ENCODE assay signal across 15 cellular contexts in genomic region chr13:52711277-52711676, GRCh38. TPM values are rescaled to one million over a fixed set of nuclear protein-coding genes. Genes with fewer than 3 reads are reported as not detected.
"Had no signal": no experiment of that assay in that cellular context is flagged by ENCODE, and none has a peak within 500 bp of the region (broad histone marks: within the 10 kb centered on the region; RNA-seq: fewer than 3 reads in every experiment).

No MANE protein-coding gene starts in this region.

- H3K4me3 ChIP-seq: colonic mucosa had no signal

- H3K9me3 ChIP-seq: colonic mucosa had no signal

- H3K9me3 Mint-ChIP-seq: activated naive CD8-positive, alpha-beta T cell treated with anti-CD3 and anti-CD28 coated beads, Interleukin-2, amount 10 ng/mL, durations not matched to agents 7 days and 5 days; stimulated activated memory B cell treated with anti-CD40 and anti-IgM and Interleukin-4, amounts not matched to agents 10 μg/mL and 1 μg/mL and 100 μg/mL, for 72 hours had no signal

- H3K36me3 ChIP-seq: colonic mucosa had no signal

- H3K27me3 Mint-ChIP-seq: brain; stimulated activated memory B cell treated with anti-CD40 and anti-IgM and Interleukin-4, amounts not matched to agents 10 μg/mL and 1 μg/mL and 100 μg/mL, for 72 hours had no signal

- H3K27me3 ChIP-seq: colonic mucosa had no signal

- H3K27ac ChIP-seq: colonic mucosa had no signal

- H3K27ac Mint-ChIP-seq: activated naive CD8-positive, alpha-beta T cell treated with anti-CD3 and anti-CD28 coated beads, Interleukin-2, amount 10 ng/mL, durations not matched to agents 7 days and 5 days; naive thymus-derived CD4-positive, alpha-beta T cell; stimulated activated memory B cell treated with anti-CD40 and anti-IgM and Interleukin-4, amounts not matched to agents 10 μg/mL and 1 μg/mL and 100 μg/mL, for 72 hours had no signal

- DNase-seq: activated CD4-positive, CD25-positive, alpha-beta regulatory T cell treated with anti-CD3 and anti-CD28 coated beads, Interleukin-2, amount 50 U/mL, for 72 hours; activated naive CD4-positive, alpha-beta T cell; activated naive CD8-positive, alpha-beta T cell treated with anti-CD3 and anti-CD28 coated beads, Interleukin-2, amount 10 ng/mL, durations not matched to agents 7 days and 5 days; central memory CD4-positive, alpha-beta T cell; colonic mucosa; foreskin melanocyte; naive thymus-derived CD4-positive, alpha-beta T cell; stimulated activated CD4-positive, alpha-beta T cell treated with anti-CD3 and anti-CD28 coated beads, Interleukin-2, amount 100 ng/mL, for 48 hours had no signal

- H3K36me3 Mint-ChIP-seq: activated naive CD8-positive, alpha-beta T cell treated with anti-CD3 and anti-CD28 coated beads, Interleukin-2, amount 10 ng/mL, durations not matched to agents 7 days and 5 days; naive thymus-derived CD4-positive, alpha-beta T cell; stimulated activated memory B cell treated with anti-CD40 and anti-IgM and Interleukin-4, amounts not matched to agents 10 μg/mL and 1 μg/mL and 100 μg/mL, for 72 hours had no signal

- H3K4me3 Mint-ChIP-seq: activated naive CD8-positive, alpha-beta T cell treated with anti-CD3 and anti-CD28 coated beads, Interleukin-2, amount 10 ng/mL, durations not matched to agents 7 days and 5 days; brain; naive thymus-derived CD4-positive, alpha-beta T cell; stimulated activated memory B cell treated with anti-CD40 and anti-IgM and Interleukin-4, amounts not matched to agents 10 μg/mL and 1 μg/mL and 100 μg/mL, for 72 hours had no signal

- ATAC-seq: naive thymus-derived CD4-positive, alpha-beta T cell; stimulated activated memory B cell treated with anti-CD40 and anti-IgM and Interleukin-4, amounts not matched to agents 10 μg/mL and 1 μg/mL and 100 μg/mL, for 72 hours had no signal

- FAIRE-seq: endothelial cell of umbilical vein had no signal

- H3K4me1 ChIP-seq: colonic mucosa had no signal

- H3K4me1 Mint-ChIP-seq: activated naive CD8-positive, alpha-beta T cell treated with anti-CD3 and anti-CD28 coated beads, Interleukin-2, amount 10 ng/mL, durations not matched to agents 7 days and 5 days; stimulated activated memory B cell treated with anti-CD40 and anti-IgM and Interleukin-4, amounts not matched to agents 10 μg/mL and 1 μg/mL and 100 μg/mL, for 72 hours had no signal

RNA-seq across cellular contexts. Expression of gene CNMD, which starts 28.3 kb away (rescaled TPM):
- total RNA-seq: activated CD8-positive, alpha-beta memory T cell treated with anti-CD3 and anti-CD28 coated beads for 36 hours; activated naive CD8-positive, alpha-beta T cell treated with anti-CD3 and anti-CD28 coated beads, Interleukin-2, amount 10 ng/mL, durations not matched to agents 7 days and 5 days; endothelial cell of umbilical vein; mammary epithelial cell; naive thymus-derived CD4-positive, alpha-beta T cell; renal cortical epithelial cell had no signal
- polyA plus RNA-seq: endothelial cell of umbilical vein, mammary epithelial cell, urinary bladder had no signal
